In genomic region chr4:98113005-98113404, GRCh38 we compare ENCODE assay signal across 9 cellular contexts. TPM values are rescaled to one million over a fixed set of nuclear protein-coding genes. Genes with fewer than 3 reads are reported as not detected.
A peak's percentile ranks its signal among the peaks of the same experiment; 100 is the strongest.
DNase-seq lines count a peak whose midpoint lies in the region; ATAC-seq and TF ChIP-seq lines count a peak whose summit lies in the region.
"Had no signal": no experiment of that assay in that cellular context is flagged by ENCODE, and none has a peak within 500 bp of the region (broad histone marks: within the 10 kb centered on the region; RNA-seq: fewer than 3 reads in every experiment).

No MANE protein-coding gene starts in this region.

- intact Hi-C loops in Caco-2 (cut with micrococcal nuclease; ENCODE audit: unreplicated experiment): loop anchor here (1.0 kb wide), 1 partner anchor 30 kb away; the partner anchor contains the start of gene STPG2
- intact Hi-C loops in left lung (cut with DNase I): no loop called here
- intact Hi-C loops in ascending aorta (cut with DNase I): no loop called here

- BruUV-seq in Caco-2 (replicated peaks; lab: Mats Ljungman, UMichigan): no TSS peak

- POLR2A ChIA-PET in Caco-2 (lab: Charles Lee): no interaction called here

- H3K27ac ChIP-seq in WERI-Rb-1 (no peak overlapping the region; the same call in 1 of the 2 replicates), left lung (no peak overlapping the region), ascending aorta (no peak overlapping the region)
- H3K27ac ChIP-seq: pancreas had no signal

- H3K36me3 Mint-ChIP-seq in Caco-2 (ENCODE audit: insufficient read depth, unreplicated experiment): no peaks in the 10 kb centered on the region

- H3K9me3 ChIP-seq in Caco-2: no peaks in the 10 kb centered on the region
- H3K9me3 ChIP-seq in WERI-Rb-1 (ENCODE audit: severe bottlenecking): peaks cover 3% of the 10 kb centered on the region
- H3K9me3 ChIP-seq in left lung: peaks cover 0 to 11% of the 10 kb centered on the region in 2 donors
- peaks cover 0 to 6% of the 10 kb centered on the region in 2 donors for H3K9me3 ChIP-seq in ascending aorta
- H3K9me3 ChIP-seq: pancreas had no signal

- H3K4me1 ChIP-seq in Caco-2: no peaks in the 10 kb centered on the region
- no peaks in the 10 kb centered on the region for H3K4me1 ChIP-seq in left lung
- no peaks in the 10 kb centered on the region for H3K4me1 ChIP-seq in ascending aorta
- H3K4me1 ChIP-seq: pancreas had no signal

- no peaks in the 10 kb centered on the region for H3K27me3 ChIP-seq in Caco-2 (replicated peaks; ENCODE audit: control insufficient read depth, insufficient read depth, low read length)
- no peaks in the 10 kb centered on the region for H3K27me3 ChIP-seq in WERI-Rb-1 (ENCODE audit: insufficient read depth, low read depth, severe bottlenecking)
- H3K27me3 ChIP-seq in left lung: no peaks in the 10 kb centered on the region
- H3K27me3 ChIP-seq in ascending aorta: no peaks in the 10 kb centered on the region
- H3K27me3 ChIP-seq: pancreas had no signal

- TF ChIP-seq RAD21 in Ishikawa (IDR thresholded peaks at IDR 0.05; ENCODE audit: low read depth): peak; percentile 60

- no peak overlapping the region for H3K27ac Mint-ChIP-seq in Caco-2 (ENCODE audit: unreplicated experiment)

- no peaks in the 10 kb centered on the region for H3K36me3 ChIP-seq in Caco-2 (ENCODE audit: control insufficient read depth, insufficient read depth, low read length)
- no peaks in the 10 kb centered on the region for H3K36me3 ChIP-seq in WERI-Rb-1
- no peaks in the 10 kb centered on the region for H3K36me3 ChIP-seq in left lung
- no peaks in the 10 kb centered on the region for H3K36me3 ChIP-seq in ascending aorta
- H3K36me3 ChIP-seq: pancreas had no signal

- TF ChIP-seq EP300 in Ishikawa (IDR thresholded peaks at IDR 0.05; ENCODE audit: borderline replicate concordance): no peak

- CTCF ChIA-PET in Caco-2 (lab: Charles Lee): interaction anchor here (0.6 to 1.4 kb wide), 4 partner anchors 30 to 354 kb away, joined by 4 to 21 read pairs (median 6); partner anchors contain the start of genes RAP1GDS1 and STPG2

- no peaks in the 10 kb centered on the region for H3K4me1 Mint-ChIP-seq in Caco-2 (ENCODE audit: low read depth, unreplicated experiment)

- H3K4me3 Mint-ChIP-seq in Caco-2 (ENCODE audit: unreplicated experiment): no peak overlapping the region

- DNase-seq in Caco-2: peak; percentile 37 to 44
- DNase-seq in WERI-Rb-1: peak; percentile 83
- DNase-seq in left lung: no peak
- no peak for DNase-seq in germinal center (ENCODE audit: low spot score)
- DNase-seq in ascending aorta (ENCODE audit: low spot score in 2 of 2): no peak
- DNase-seq in HuH-7.5 (ENCODE audit: low spot score): no peak
- DNase-seq: pancreas had no signal

- TF ChIP-seq CTCF in Caco-2 (IDR thresholded peaks at IDR 0.05; ENCODE audit: insufficient read depth in 1 of 2, low read depth in 1 of 2, low read length in 1 of 2, severe bottlenecking in 1 of 2, unreplicated experiment in 1 of 2) (peak in 1 of 2 experiments; percentile 25), WERI-Rb-1 (IDR thresholded peaks at IDR 0.05; ENCODE audit: low read depth, low read length) (peak; percentile 59), left lung (IDR thresholded peaks at IDR 0.05) (no peak), ascending aorta (IDR thresholded peaks at IDR 0.05) (peak in 1 of 3 experiments; percentile 29)

- ATAC-seq in left lung (peak; percentile 46), GM18873 (IDR thresholded peaks at IDR 0.05; ENCODE audit: low FRiP score, unreplicated experiment) (no peak)

- H3K4me3 ChIP-seq in Caco-2 (ENCODE audit: low read depth, low read length) (no peak overlapping the region), WERI-Rb-1 (ENCODE audit: low read depth, low read length) (peak overlapping the region; percentile 17), left lung (no peak overlapping the region), ascending aorta (no peak overlapping the region)
- H3K4me3 ChIP-seq: pancreas had no signal

- peaks cover 11% of the 10 kb centered on the region for H3K9me3 Mint-ChIP-seq in Caco-2 (ENCODE audit: unreplicated experiment)

- H3K27me3 Mint-ChIP-seq in Caco-2 (ENCODE audit: insufficient read depth, unreplicated experiment): peaks cover under 1% of the 10 kb centered on the region

TF ChIP-seq in Ishikawa, 13 proteins besides CTCF, POLR2A, EP300 and RAD21:
- no peak for TF ChIP-seq TCF12 (IDR thresholded peaks at IDR 0.05; ENCODE audit: low read depth)
- TF ChIP-seq CREB1 (IDR thresholded peaks at IDR 0.05; ENCODE audit: low read depth): no peak
- no peak for TF ChIP-seq REST (IDR thresholded peaks at IDR 0.05; ENCODE audit: low read depth)
- TF ChIP-seq TEAD4 (IDR thresholded peaks at IDR 0.05): no peak
- TF ChIP-seq ZBTB7A (IDR thresholded peaks at IDR 0.05; ENCODE audit: low read depth): no peak
- TF ChIP-seq USF1 (IDR thresholded peaks at IDR 0.05): no peak
- TF ChIP-seq FOXM1 (IDR thresholded peaks at IDR 0.05; ENCODE audit: borderline replicate concordance, low read depth): no peak
- no peak for TF ChIP-seq MAX (IDR thresholded peaks at IDR 0.05)
- TF ChIP-seq NFIC (IDR thresholded peaks at IDR 0.05): no peak
- no peak for TF ChIP-seq CEBPB (IDR thresholded peaks at IDR 0.05)
- no peak for TF ChIP-seq EGR1 (IDR thresholded peaks at IDR 0.05)
- TF ChIP-seq TAF1 (IDR thresholded peaks at IDR 0.05; ENCODE audit: low read depth): no peak
- no peak for TF ChIP-seq YY1 (IDR thresholded peaks at IDR 0.05; ENCODE audit: low read depth)

RNA-seq across cellular contexts. Expression of gene STPG2, which starts 30.3 kb away (rescaled TPM):
- total RNA-seq in Caco-2 (2022): not detected in 2 replicates
- total RNA-seq in left lung: under 1 TPM; 0.64 to 0.76 TPM
- total RNA-seq in ascending aorta: not detected

Comparison
In these comparisons a context has a peak if more than half of its experiments do, and no peak if none do; other contexts are left out.
1. DNase-seq: peak in Caco-2 (2 of 2) and WERI-Rb-1 (single experiment); none in left lung (0 of 2), germinal center (single experiment), ascending aorta (0 of 2) and HuH-7.5 (single experiment).